In genomic region chr6:116040980-116041379, GRCh38 we compare ENCODE assay signal across 20 cellular contexts. TPM values are rescaled to one million over a fixed set of nuclear protein-coding genes. Genes with fewer than 3 reads are reported as not detected.
DNase-seq lines count a peak whose midpoint lies in the region; ATAC-seq, FAIRE-seq and TF ChIP-seq lines count a peak whose summit lies in the region.
"Had no signal": no experiment of that assay in that cellular context is flagged by ENCODE, and none has a peak within 500 bp of the region (broad histone marks: within the 10 kb centered on the region; RNA-seq: fewer than 3 reads in every experiment).

No MANE protein-coding gene starts in this region.

- TF ChIP-seq POLR2A in A549 (IDR thresholded peaks at IDR 0.05; ENCODE audit: low read length) (no peak), K562 (conservative IDR thresholded peaks at IDR 0.05) (no peak), HepG2 (IDR thresholded peaks at IDR 0.05; ENCODE audit: insufficient read depth in 1 of 2, low read depth in 2 of 2, low read length in 2 of 2) (no peak)

- H3K9ac ChIP-seq in K562 (ENCODE audit: insufficient read depth in 1 of 2, low read depth in 2 of 2, low read length in 2 of 2) (no peak overlapping the region), HepG2 (ENCODE audit: insufficient read depth, low read depth, low read length) (no peak overlapping the region)
- H3K9ac ChIP-seq: BLaER1 had no signal

- H3K27me3 ChIP-seq in K562 (ENCODE audit: control insufficient read depth in 2 of 2, insufficient read depth in 2 of 2, low read length in 2 of 2), result no peaks in the 10 kb centered on the region
- no peaks in the 10 kb centered on the region for H3K27me3 ChIP-seq in HepG2 (ENCODE audit: control insufficient read depth in 1 of 2, insufficient read depth in 2 of 2, low read length in 2 of 2)
- H3K27me3 ChIP-seq in small intestine (ENCODE audit: control insufficient read depth in 2 of 2, insufficient read depth in 2 of 2, low read length in 2 of 2), result no peaks in the 10 kb centered on the region
- no peaks in the 10 kb centered on the region for H3K27me3 ChIP-seq in hepatocyte
- H3K27me3 ChIP-seq: BLaER1 had no signal

- no peaks in the 10 kb centered on the region for H3K79me2 ChIP-seq in K562 (ENCODE audit: control insufficient read depth, insufficient read depth, low read length)
- peaks cover 23% of the 10 kb centered on the region for H3K79me2 ChIP-seq in HepG2 (ENCODE audit: insufficient read depth, low read length)
- H3K79me2 ChIP-seq in hepatocyte, result peaks cover 58% of the 10 kb centered on the region

- TF ChIP-seq EP300 in A549 (IDR thresholded peaks at IDR 0.05) (no peak), K562 (IDR thresholded peaks at IDR 0.05; ENCODE audit: low read length) (no peak), HepG2 (IDR thresholded peaks at IDR 0.05; ENCODE audit: low read depth in 2 of 2, low read length in 2 of 2) (no peak), HepG2 (CRISPR knock-in tag; IDR thresholded peaks at IDR 0.05; ENCODE audit: borderline replicate concordance) (no peak)

- H3K27ac ChIP-seq in A549, result no peak overlapping the region
- H3K27ac ChIP-seq in K562 (ENCODE audit: extremely low read depth, low read depth, low read length), result no peak overlapping the region
- no peak overlapping the region for H3K27ac ChIP-seq in HepG2 (ENCODE audit: extremely low read length, insufficient read depth, low read length)
- H3K27ac ChIP-seq in small intestine (ENCODE audit: low read depth in 1 of 2, low read length in 1 of 2), result no peak overlapping the region
- H3K27ac ChIP-seq in hepatocyte, result no peak overlapping the region
- H3K27ac ChIP-seq: 22Rv1, BLaER1 had no signal

- CTCF ChIA-PET in A549 (lab: Yijun Ruan, JAX) (interaction anchor here (1.7 kb wide), 1 partner anchor 20 kb away, joined by 5 read pairs; the partner anchor contains the start of gene FRK), K562 (lab: Yijun Ruan, JAX; ENCODE audit: low intra/inter-chr PET ratio) (no interaction called here), HepG2 (lab: Yijun Ruan, JAX; ENCODE audit: low intra/inter-chr PET ratio, low total read pairs) (no interaction called here)

- no peaks in the 10 kb centered on the region for H3K9me2 ChIP-seq in hepatocyte (replicated peaks; ENCODE audit: insufficient read depth)

- H3K4me2 ChIP-seq in A549 (0 out of 3 replicates have a peak overlapping the region, but pooled peaks have one; percentile 17), K562 (ENCODE audit: insufficient read depth, low read length) (no peak overlapping the region), HepG2 (ENCODE audit: low read depth, low read length) (no peak overlapping the region), hepatocyte (no peak overlapping the region)
- H3K4me2 ChIP-seq: BLaER1 had no signal

- H3K9me1 ChIP-seq in K562 (ENCODE audit: control insufficient read depth, insufficient read depth, low read length), result no peaks in the 10 kb centered on the region

- H3K4me3 ChIP-seq in A549, result no peak overlapping the region
- no peak overlapping the region for H3K4me3 ChIP-seq in K562
- no peak overlapping the region for H3K4me3 ChIP-seq in HepG2 (replicated peaks in 1 of 3; ENCODE audit: insufficient read depth in 1 of 3, low read depth in 2 of 3, low read length in 3 of 3)
- no peak overlapping the region for H3K4me3 ChIP-seq in small intestine (ENCODE audit: low read depth in 1 of 2, low read length in 2 of 2)
- no peak overlapping the region for H3K4me3 ChIP-seq in hepatocyte
- H3K4me3 ChIP-seq: BLaER1 had no signal

- intact Hi-C loops in K562 (cut with micrococcal nuclease) (no loop called here), HepG2 (cut with micrococcal nuclease; ENCODE audit: unreplicated experiment) (no loop called here)

- POLR2A ChIA-PET in A549 (lab: Yijun Ruan, JAX), result no interaction called here
- POLR2A ChIA-PET in K562 (lab: Yijun Ruan, JAX), result no interaction called here
- POLR2A ChIA-PET in HepG2 (lab: Yijun Ruan, JAX), result no interaction called here

- no peak for DNase-seq in A549 (ENCODE audit: low read depth in 1 of 2, low spot score in 1 of 2)
- DNase-seq in K562 (ENCODE audit: extremely low read depth in 1 of 4, low spot score in 3 of 4), result no peak
- no peak for DNase-seq in HepG2 (ENCODE audit: low spot score)
- DNase-seq in small intestine, result peak; percentile 50
- DNase-seq in GF-D8 (lab: John Stamatoyannopoulos, UW), result no peak
- DNase-seq in hepatocyte (ENCODE audit: low spot score), result no peak
- DNase-seq: CD4-positive, alpha-beta memory T cell; DMS 273 treated with DMSO at 0.1 percent for 48 hours; DMS53; DND-41; EL; GOT3; H7 had no signal

- in situ Hi-C loops in K562 (cut with MboI) (no loop called here), HepG2 (cut with HindIII; ENCODE audit: extremely low pct_ligation_motif_present, low pct_unique_long_range_greater_than_20kb) (no loop called here)

- no peak for TF ChIP-seq RAD21 in A549 (conservative IDR thresholded peaks at IDR 0.05 in 1 of 2, IDR thresholded peaks at IDR 0.05 in 1 of 2)
- no peak for TF ChIP-seq RAD21 in K562 (CRISPR knock-in tag; conservative IDR thresholded peaks at IDR 0.05 in 1 of 2, IDR thresholded peaks at IDR 0.05 in 1 of 2)
- no peak for TF ChIP-seq RAD21 in HepG2 (CRISPR knock-in tag; IDR thresholded peaks at IDR 0.05)

- H4K20me1 ChIP-seq in K562 (replicated peaks; ENCODE audit: control insufficient read depth, insufficient read depth, low read length), result no peaks in the 10 kb centered on the region
- no peaks in the 10 kb centered on the region for H4K20me1 ChIP-seq in HepG2 (ENCODE audit: insufficient read depth, low read length)
- no peaks in the 10 kb centered on the region for H4K20me1 ChIP-seq in hepatocyte (ENCODE audit: insufficient read depth, poor library complexity, severe bottlenecking)
- H4K20me1 ChIP-seq: BLaER1 had no signal

- WGBS in A549 (ENCODE audit: missing lambda C conversion rate), result 90% methylated on average over 2 of the region's 2 CpGs
- WGBS in K562 (ENCODE audit: insufficient coverage, low coverage, missing lambda C conversion rate), result 48% methylated on average over 2 of the region's 2 CpGs
- WGBS in HepG2 (ENCODE audit: low lambda C conversion rate), result 95% methylated on average over 2 of the region's 2 CpGs
- WGBS in small intestine, 3 donors, result 26 to 67% (median 37%) methylated on average over 2 of the region's 2 CpGs
- WGBS in hepatocyte (ENCODE audit: low lambda C conversion rate, missing lambda C conversion rate), result 79% methylated on average over 2 of the region's 2 CpGs

- peaks cover 36% of the 10 kb centered on the region for H3K4me1 ChIP-seq in A549
- H3K4me1 ChIP-seq in K562 (replicated peaks in 1 of 2; ENCODE audit: control insufficient read depth in 2 of 2, insufficient read depth in 2 of 2, low read length in 2 of 2), result peaks cover 0 to 5% of the 10 kb centered on the region in 2 experiments; a peak in 3 of 5 replicates
- H3K4me1 ChIP-seq in HepG2 (ENCODE audit: insufficient read depth, low read length), result peaks cover 19% of the 10 kb centered on the region
- peaks cover 0 to 5% of the 10 kb centered on the region in 2 donors for H3K4me1 ChIP-seq in small intestine (ENCODE audit: control insufficient read depth in 2 of 2, insufficient read depth in 1 of 2, low read depth in 1 of 2, low read length in 1 of 2)
- H3K4me1 ChIP-seq in hepatocyte (ENCODE audit: insufficient read depth), result peaks cover 9% of the 10 kb centered on the region
- H3K4me1 ChIP-seq: BLaER1 had no signal

- H3K9me3 ChIP-seq in A549 (no peaks in the 10 kb centered on the region), K562 (replicated peaks; ENCODE audit: control insufficient read depth, insufficient read depth, low read depth, low read length) (no peaks in the 10 kb centered on the region; the same call in 1 of the 2 replicates), HepG2 (ENCODE audit: low read length) (no peaks in the 10 kb centered on the region), small intestine (ENCODE audit: control insufficient read depth, low read depth) (no peaks in the 10 kb centered on the region), hepatocyte (ENCODE audit: low read depth) (no peaks in the 10 kb centered on the region)
- H3K9me3 ChIP-seq: BLaER1 had no signal

- TF ChIP-seq CTCF in A549 (IDR thresholded peaks at IDR 0.05) (no peak), K562 (IDR thresholded peaks at IDR 0.05 in 2 of 3, conservative IDR thresholded peaks at IDR 0.05 in 1 of 3; ENCODE audit: insufficient read depth in 2 of 3, low read depth in 1 of 3, low read length in 3 of 3) (no peak), HepG2 (CRISPR knock-in tag; IDR thresholded peaks at IDR 0.05) (no peak), hepatocyte (IDR thresholded peaks at IDR 0.05; ENCODE audit: poor library complexity) (no peak)

- no peak for FAIRE-seq in A549 (lab: Jason Lieb, UNC)
- no peak for FAIRE-seq in K562 (lab: Jason Lieb, UNC)
- no peak for FAIRE-seq in HepG2 (lab: Jason Lieb, UNC)
- FAIRE-seq in small intestine (lab: Jason Lieb, UNC), result no peak
- FAIRE-seq: GM12891, GM19239 had no signal

- no TSS peak for BruUV-seq in K562 (replicated peaks; lab: Mats Ljungman, UMichigan)
- no TSS peak for BruUV-seq in HepG2 (replicated peaks; lab: Mats Ljungman, UMichigan)

- H2AFZ ChIP-seq in K562 (ENCODE audit: low read depth, low read length) (no peak overlapping the region), HepG2 (ENCODE audit: low read length) (no peak overlapping the region), hepatocyte (no peak overlapping the region)

- no peaks in the 10 kb centered on the region for H3K36me3 ChIP-seq in K562 (ENCODE audit: control insufficient read depth, insufficient read depth, low read length)
- H3K36me3 ChIP-seq in HepG2 (replicated peaks in 1 of 2; ENCODE audit: control insufficient read depth in 1 of 2, insufficient read depth in 2 of 2, low read length in 2 of 2), result peaks cover 1 to 7% of the 10 kb centered on the region in 2 experiments; a peak in 4 of 5 replicates
- no peaks in the 10 kb centered on the region for H3K36me3 ChIP-seq in small intestine (ENCODE audit: control insufficient read depth in 2 of 2, insufficient read depth in 2 of 2, low read length in 2 of 2)
- no peaks in the 10 kb centered on the region for H3K36me3 ChIP-seq in hepatocyte (replicated peaks; ENCODE audit: insufficient read depth, low read depth)
- H3K36me3 ChIP-seq: BLaER1 had no signal

- ATAC-seq in A549 (no peak), K562 (no peak), HepG2 (no peak), GM19452 (IDR thresholded peaks at IDR 0.05; ENCODE audit: unreplicated experiment) (no peak)
- ATAC-seq: HCT116 had no signal

RNA-seq across cellular contexts. Expression of gene FRK, which starts 19.7 kb away (rescaled TPM):
- 6.7 and 8.9 TPM in 2 replicates for polyA plus RNA-seq in A549 (2011; rRNA removed)
- polyA plus RNA-seq in A549 (2012; cell fraction: cytosol; rRNA removed), result 0.67 and 0.93 TPM in 2 replicates
- polyA plus RNA-seq in A549 (2012; cell fraction: nucleus; rRNA removed), result 0.82 and 1.2 TPM in 2 replicates
- polyA plus RNA-seq in A549 (2017; fragmentation: RNase III; extraction: RNeasy Plus Mini Kit Qiagen cat#74134 plus additional on column Dnase treatment), result 1.7 to 2.2 TPM (median 2.1 TPM) in 3 replicates
- polyA minus RNA-seq in A549 (2011; rRNA and poly(A)+ RNA removed), result 15.4 and 18.7 TPM in 2 replicates
- 0.02 and 0.07 TPM in 2 replicates for total RNA-seq in K562 (2011; cell fraction: chromatin; rRNA removed; ENCODE audit: low replicate concordance)
- not detected in 2 replicates for total RNA-seq in K562 (2011; cell fraction: nucleolus; rRNA removed)
- 0.07 TPM in 1 of 2 replicates, not detected in the other for total RNA-seq in K562 (2011; cell fraction: nucleoplasm; rRNA removed)
- 0.09 and 0.16 TPM in 2 replicates for total RNA-seq in K562 (2014; rRNA removed)
- 0.15 and 0.22 TPM in 2 replicates for total RNA-seq in K562 (2014; rRNA removed; fragmentation: Illumina TruSeq; extraction: Trizol)
- total RNA-seq in K562 (2015; rRNA removed; fragmentation: Illumina TruSeq; extraction: Trizol), result 0.29 and 0.34 TPM in 2 replicates
- 0.13 and 0.22 TPM in 2 replicates for total RNA-seq in K562 (2021)
- polyA plus RNA-seq in K562 (2011; rRNA removed), result 0.01 and 0.03 TPM in 2 replicates
- under 0.01 and 0.01 TPM in 2 replicates for polyA plus RNA-seq in K562 (2011; cell fraction: cytosol; rRNA removed)
- 0.04 TPM in 2 replicates for polyA plus RNA-seq in K562 (2011; cell fraction: nucleus; rRNA removed)
- polyA plus RNA-seq in K562 (2012), result 0.14 and 0.19 TPM in 2 replicates
- polyA plus RNA-seq in K562 (2014; fragmentation: Illumina TruSeq; extraction: Trizol), result 0.09 and 0.10 TPM in 2 replicates
- under 1 TPM; 0.03 to 0.07 TPM for polyA plus RNA-seq in K562 (2014; fragmentation: Nextera tagmentation; extraction: Ambion mirVana)
- polyA plus RNA-seq in K562 (2014; rRNA removed), result 0.05 and 0.11 TPM in 2 replicates
- 0.04 and 0.12 TPM in 2 replicates for polyA minus RNA-seq in K562 (2011; rRNA and poly(A)+ RNA removed)
- polyA minus RNA-seq in K562 (2011; cell fraction: cytosol; rRNA and poly(A)+ RNA removed), result 0.09 TPM in 1 of 2 replicates, not detected in the other
- polyA minus RNA-seq in K562 (2011; cell fraction: nucleus; rRNA and poly(A)+ RNA removed), result under 0.01 and 0.11 TPM in 2 replicates
- 2.9 and 4.5 TPM in 2 replicates for total RNA-seq in HepG2 (2016; rRNA removed; fragmentation: Illumina TruSeq; extraction: Trizol)
- 0.51 and 0.62 TPM in 2 replicates for total RNA-seq in HepG2 (2016; cell fraction: cytosol; rRNA removed; fragmentation: Illumina TruSeq; extraction: Trizol; ENCODE audit: low read depth)
- total RNA-seq in HepG2 (2016; cell fraction: insoluble cytoplasmic fraction; rRNA removed; fragmentation: Illumina TruSeq; extraction: Trizol), result 2.9 and 4.1 TPM in 2 replicates
- total RNA-seq in HepG2 (2016; cell fraction: membrane; rRNA removed; fragmentation: Illumina TruSeq; extraction: Trizol), result 0.86 and 0.93 TPM in 2 replicates
- total RNA-seq in HepG2 (2016; cell fraction: nucleus; rRNA removed; fragmentation: Illumina TruSeq; extraction: Trizol), result 6.1 and 6.5 TPM in 2 replicates
- polyA plus RNA-seq in HepG2 (2011; rRNA removed), result 1.3 and 1.5 TPM in 2 replicates
- 0.56 and 1.2 TPM in 2 replicates for polyA plus RNA-seq in HepG2 (2011; cell fraction: cytosol; rRNA removed)
- polyA plus RNA-seq in HepG2 (2011; cell fraction: nucleus; rRNA removed), result 1.7 and 2.6 TPM in 2 replicates
- 0.65 and 0.80 TPM in 2 replicates for polyA plus RNA-seq in HepG2 (2012)
- polyA plus RNA-seq in HepG2 (2016; cell fraction: cytosol; fragmentation: Illumina TruSeq; extraction: Trizol; ENCODE audit: low read depth), result 0.08 and 0.10 TPM in 2 replicates
- polyA plus RNA-seq in HepG2 (2016; cell fraction: insoluble cytoplasmic fraction; fragmentation: Illumina TruSeq; extraction: Trizol; ENCODE audit: low read depth), result 1.7 and 1.9 TPM in 2 replicates
- polyA plus RNA-seq in HepG2 (2016; cell fraction: membrane; fragmentation: Illumina TruSeq; extraction: Trizol; ENCODE audit: low read depth), result 0.18 and 0.27 TPM in 2 replicates
- 2.1 and 2.6 TPM in 2 replicates for polyA plus RNA-seq in HepG2 (2016; cell fraction: nucleus; fragmentation: Illumina TruSeq; extraction: Trizol; ENCODE audit: insufficient read depth, low read depth)
- 5.6 and 8.1 TPM in 2 replicates for polyA minus RNA-seq in HepG2 (2011; rRNA and poly(A)+ RNA removed; ENCODE audit: low replicate concordance)
- polyA minus RNA-seq in HepG2 (2011; cell fraction: cytosol; rRNA and poly(A)+ RNA removed), result 2.5 and 3.6 TPM in 2 replicates
- 16.5 and 22.3 TPM in 2 replicates for polyA minus RNA-seq in HepG2 (2011; cell fraction: nucleus; rRNA and poly(A)+ RNA removed)
- polyA plus RNA-seq in small intestine, result 1 to 10 TPM; 2.9 to 6.7 (median 4.9) TPM
- 15.3 and 16.9 TPM in 2 replicates for total RNA-seq in hepatocyte
- 2.5 and 2.7 TPM in 2 replicates for polyA plus RNA-seq in hepatocyte
- total RNA-seq: CD4-positive, alpha-beta memory T cell had no signal
- polyA plus RNA-seq: CD14-positive monocyte had no signal

RNA-seq across cellular contexts. Expression of gene NT5DC1, which starts 59.7 kb away (rescaled TPM):
- 27.2 and 31.5 TPM in 2 replicates for polyA plus RNA-seq in A549 (2011; rRNA removed)
- 14.2 and 16.1 TPM in 2 replicates for polyA plus RNA-seq in A549 (2012; cell fraction: cytosol; rRNA removed)
- 15.3 and 19.4 TPM in 2 replicates for polyA plus RNA-seq in A549 (2012; cell fraction: nucleus; rRNA removed)
- 26.9 to 28.6 TPM (median 27.0 TPM) in 3 replicates for polyA plus RNA-seq in A549 (2017; fragmentation: RNase III; extraction: RNeasy Plus Mini Kit Qiagen cat#74134 plus additional on column Dnase treatment)
- 14.6 and 15.8 TPM in 2 replicates for polyA minus RNA-seq in A549 (2011; rRNA and poly(A)+ RNA removed)
- total RNA-seq in K562 (2011; cell fraction: chromatin; rRNA removed; ENCODE audit: low replicate concordance), result 6.5 and 14.2 TPM in 2 replicates
- total RNA-seq in K562 (2011; cell fraction: nucleolus; rRNA removed), result 3.2 and 6.6 TPM in 2 replicates
- 4.0 and 7.6 TPM in 2 replicates for total RNA-seq in K562 (2011; cell fraction: nucleoplasm; rRNA removed)
- 4.9 and 12.0 TPM in 2 replicates for total RNA-seq in K562 (2014; rRNA removed)
- 16.3 and 22.2 TPM in 2 replicates for total RNA-seq in K562 (2014; rRNA removed; fragmentation: Illumina TruSeq; extraction: Trizol)
- total RNA-seq in K562 (2015; rRNA removed; fragmentation: Illumina TruSeq; extraction: Trizol), result 16.1 and 18.7 TPM in 2 replicates
- 28.5 and 31.8 TPM in 2 replicates for total RNA-seq in K562 (2021)
- 18.3 and 19.6 TPM in 2 replicates for polyA plus RNA-seq in K562 (2011; rRNA removed)
- 6.7 and 14.1 TPM in 2 replicates for polyA plus RNA-seq in K562 (2011; cell fraction: cytosol; rRNA removed)
- polyA plus RNA-seq in K562 (2011; cell fraction: nucleus; rRNA removed), result 7.0 and 8.7 TPM in 2 replicates
- polyA plus RNA-seq in K562 (2012), result 17.9 and 43.2 TPM in 2 replicates
- polyA plus RNA-seq in K562 (2014; fragmentation: Illumina TruSeq; extraction: Trizol), result 14.5 and 22.2 TPM in 2 replicates
- 10 to 100 TPM; 15.7 to 20.5 TPM for polyA plus RNA-seq in K562 (2014; fragmentation: Nextera tagmentation; extraction: Ambion mirVana)
- polyA plus RNA-seq in K562 (2014; rRNA removed), result 15.9 and 20.7 TPM in 2 replicates
- 14.7 and 21.6 TPM in 2 replicates for polyA minus RNA-seq in K562 (2011; rRNA and poly(A)+ RNA removed)
- polyA minus RNA-seq in K562 (2011; cell fraction: cytosol; rRNA and poly(A)+ RNA removed), result 11.6 and 19.5 TPM in 2 replicates
- polyA minus RNA-seq in K562 (2011; cell fraction: nucleus; rRNA and poly(A)+ RNA removed), result 13.5 and 17.3 TPM in 2 replicates
- total RNA-seq in HepG2 (2016; rRNA removed; fragmentation: Illumina TruSeq; extraction: Trizol), result 56.1 and 90.6 TPM in 2 replicates
- 7.3 and 12.5 TPM in 2 replicates for total RNA-seq in HepG2 (2016; cell fraction: cytosol; rRNA removed; fragmentation: Illumina TruSeq; extraction: Trizol; ENCODE audit: low read depth)
- total RNA-seq in HepG2 (2016; cell fraction: insoluble cytoplasmic fraction; rRNA removed; fragmentation: Illumina TruSeq; extraction: Trizol), result 54.8 and 88.2 TPM in 2 replicates
- 25.6 and 27.4 TPM in 2 replicates for total RNA-seq in HepG2 (2016; cell fraction: membrane; rRNA removed; fragmentation: Illumina TruSeq; extraction: Trizol)
- total RNA-seq in HepG2 (2016; cell fraction: nucleus; rRNA removed; fragmentation: Illumina TruSeq; extraction: Trizol), result 46.5 and 53.8 TPM in 2 replicates
- 22.1 and 27.0 TPM in 2 replicates for polyA plus RNA-seq in HepG2 (2011; rRNA removed)
- 22.4 and 23.3 TPM in 2 replicates for polyA plus RNA-seq in HepG2 (2011; cell fraction: cytosol; rRNA removed)
- polyA plus RNA-seq in HepG2 (2011; cell fraction: nucleus; rRNA removed), result 10.3 and 13.1 TPM in 2 replicates
- polyA plus RNA-seq in HepG2 (2012), result 28.1 and 28.8 TPM in 2 replicates
- polyA plus RNA-seq in HepG2 (2016; cell fraction: cytosol; fragmentation: Illumina TruSeq; extraction: Trizol; ENCODE audit: low read depth), result 12.1 and 12.5 TPM in 2 replicates
- polyA plus RNA-seq in HepG2 (2016; cell fraction: insoluble cytoplasmic fraction; fragmentation: Illumina TruSeq; extraction: Trizol; ENCODE audit: low read depth), result 81.9 and 84.6 TPM in 2 replicates
- 21.3 and 21.5 TPM in 2 replicates for polyA plus RNA-seq in HepG2 (2016; cell fraction: membrane; fragmentation: Illumina TruSeq; extraction: Trizol; ENCODE audit: low read depth)
- 34.4 and 35.2 TPM in 2 replicates for polyA plus RNA-seq in HepG2 (2016; cell fraction: nucleus; fragmentation: Illumina TruSeq; extraction: Trizol; ENCODE audit: insufficient read depth, low read depth)
- polyA minus RNA-seq in HepG2 (2011; rRNA and poly(A)+ RNA removed; ENCODE audit: low replicate concordance), result 22.3 and 35.3 TPM in 2 replicates
- polyA minus RNA-seq in HepG2 (2011; cell fraction: cytosol; rRNA and poly(A)+ RNA removed), result 38.6 and 39.5 TPM in 2 replicates
- polyA minus RNA-seq in HepG2 (2011; cell fraction: nucleus; rRNA and poly(A)+ RNA removed), result 40.2 and 44.4 TPM in 2 replicates
- polyA plus RNA-seq in small intestine, result 10 to 100 TPM; 18.4 to 28.6 (median 20.8) TPM
- total RNA-seq in hepatocyte, result 10.3 and 11.4 TPM in 2 replicates
- 27.8 and 39.2 TPM in 2 replicates for polyA plus RNA-seq in hepatocyte
